In the genomic region with DNA sequence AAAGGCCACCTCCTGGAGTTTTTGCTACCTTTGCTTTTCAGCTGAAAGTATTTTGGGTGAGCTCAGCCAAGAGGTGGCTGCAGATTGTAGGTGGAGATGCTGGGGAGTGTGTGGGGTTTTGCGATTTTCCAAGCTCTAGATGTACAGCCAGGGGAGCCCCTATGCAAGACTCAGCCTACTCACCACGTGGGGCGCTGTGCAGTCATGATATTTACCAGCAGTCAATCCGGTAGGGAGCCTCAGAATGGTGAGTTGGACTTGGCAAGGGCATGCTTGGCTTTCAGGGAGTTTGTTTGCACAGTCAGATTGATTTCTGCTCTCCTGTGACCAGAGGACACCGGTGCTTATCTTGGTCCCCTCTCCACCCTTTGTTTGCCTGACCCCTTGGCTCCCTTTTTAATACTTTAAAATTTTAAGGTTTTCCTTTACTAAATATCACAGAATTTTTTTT, we compare ENCODE assay signal across 8 cellular contexts.
DNase-seq lines count a peak whose midpoint lies in the region; ATAC-seq and TF ChIP-seq lines count a peak whose summit lies in the region.

No MANE protein-coding gene starts in this region.

- H3K27me3 ChIP-seq in smooth muscle cell (ENCODE audit: low read depth), result no peaks in the 10 kb centered on the region

- H2AFZ ChIP-seq in smooth muscle cell (ENCODE audit: low read depth), result no peak overlapping the region

- no peaks in the 10 kb centered on the region for H3K36me3 ChIP-seq in smooth muscle cell (ENCODE audit: low read depth)

- no peaks in the 10 kb centered on the region for H4K20me1 ChIP-seq in smooth muscle cell (ENCODE audit: low read depth)

- TF ChIP-seq CTCF in AG09309 (IDR thresholded peaks at IDR 0.05; ENCODE audit: control insufficient read depth, insufficient read depth, low read depth, low read length, missing control alignments) (peak; percentile 15), GM13976 (IDR thresholded peaks at IDR 0.05; ENCODE audit: borderline replicate concordance, control extremely low read depth, extremely low read depth, insufficient read depth, missing control alignments) (peak; percentile 29), VCaP (conservative IDR thresholded peaks at IDR 0.05) (peak; percentile 75), fibroblast of pulmonary artery (IDR thresholded peaks at IDR 0.05; ENCODE audit: low read length, missing control alignments) (peak; percentile 22), smooth muscle cell (IDR thresholded peaks at IDR 0.05; ENCODE audit: borderline replicate concordance, insufficient read depth, poor library complexity, severe bottlenecking) (peak; percentile 27)

- H3K79me2 ChIP-seq in smooth muscle cell (ENCODE audit: low read depth), result no peaks in the 10 kb centered on the region

- in situ Hi-C loops in GM13976 (cut with MboI; ENCODE audit: low sequenced_read_pairs, unreplicated experiment), result no loop called here

- DNase-seq in AG09309 (ENCODE audit: low read depth), result no peak
- DNase-seq in GM13976 (ENCODE audit: low spot score), result peak; percentile 21
- peak; percentile 56 for DNase-seq in NCI-H1694 treated with DMSO at 0.1 percent for 48 hours (lab: John Stamatoyannopoulos, UW)
- peak; percentile 14 for DNase-seq in fibroblast of pulmonary artery (ENCODE audit: low read depth)
- no peak for DNase-seq in smooth muscle cell (lab: John Stamatoyannopoulos, UW; ENCODE audit: unreplicated experiment)

- no peak for ATAC-seq in GM21619 (IDR thresholded peaks at IDR 0.05; ENCODE audit: unreplicated experiment)
- no peak for ATAC-seq in HG02970 (IDR thresholded peaks at IDR 0.05; ENCODE audit: low FRiP score, unreplicated experiment)

- no peak overlapping the region for H3K9ac ChIP-seq in smooth muscle cell (ENCODE audit: low read depth)

- H3K27ac ChIP-seq in VCaP (peak overlapping the region; percentile 20; the same call in 1 of the 2 replicates), smooth muscle cell (ENCODE audit: low read depth) (no peak overlapping the region)

- H3K4me1 ChIP-seq in smooth muscle cell (ENCODE audit: low read depth), result no peaks in the 10 kb centered on the region

- no peak overlapping the region for H3K4me2 ChIP-seq in smooth muscle cell

- H3K4me3 ChIP-seq in AG09309 (ENCODE audit: control insufficient read depth, low read depth, low read length) (no peak overlapping the region), fibroblast of pulmonary artery (replicated peaks; ENCODE audit: low read depth, low read length) (no peak overlapping the region), smooth muscle cell (no peak overlapping the region)

- H3K9me3 ChIP-seq in smooth muscle cell (replicated peaks; ENCODE audit: low read depth), result no peaks in the 10 kb centered on the region

- 39% methylated on average over 5 of the region's 5 CpGs for WGBS in smooth muscle cell (ENCODE audit: low lambda C conversion rate)

- peaks cover 4% of the 10 kb centered on the region for H3F3A ChIP-seq in smooth muscle cell (ENCODE audit: low read depth)

Comparison
In these comparisons a context has a peak if more than half of its experiments do, and no peak if none do; other contexts are left out.
1. DNase-seq: peak in GM13976 (single experiment), NCI-H1694 treated with DMSO at 0.1 percent for 48 hours (single experiment) and fibroblast of pulmonary artery (single experiment); none in AG09309 (single experiment) and smooth muscle cell (single experiment).
2. CTCF ChIP-seq: peak in every context shown above with its lines; median percentile 75 in VCaP; 29 in GM13976; 27 in smooth muscle cell; 22 in fibroblast of pulmonary artery; 15 in AG09309.